Comparison of ENCODE assay signal across 1 cellular context in the genomic region with DNA sequence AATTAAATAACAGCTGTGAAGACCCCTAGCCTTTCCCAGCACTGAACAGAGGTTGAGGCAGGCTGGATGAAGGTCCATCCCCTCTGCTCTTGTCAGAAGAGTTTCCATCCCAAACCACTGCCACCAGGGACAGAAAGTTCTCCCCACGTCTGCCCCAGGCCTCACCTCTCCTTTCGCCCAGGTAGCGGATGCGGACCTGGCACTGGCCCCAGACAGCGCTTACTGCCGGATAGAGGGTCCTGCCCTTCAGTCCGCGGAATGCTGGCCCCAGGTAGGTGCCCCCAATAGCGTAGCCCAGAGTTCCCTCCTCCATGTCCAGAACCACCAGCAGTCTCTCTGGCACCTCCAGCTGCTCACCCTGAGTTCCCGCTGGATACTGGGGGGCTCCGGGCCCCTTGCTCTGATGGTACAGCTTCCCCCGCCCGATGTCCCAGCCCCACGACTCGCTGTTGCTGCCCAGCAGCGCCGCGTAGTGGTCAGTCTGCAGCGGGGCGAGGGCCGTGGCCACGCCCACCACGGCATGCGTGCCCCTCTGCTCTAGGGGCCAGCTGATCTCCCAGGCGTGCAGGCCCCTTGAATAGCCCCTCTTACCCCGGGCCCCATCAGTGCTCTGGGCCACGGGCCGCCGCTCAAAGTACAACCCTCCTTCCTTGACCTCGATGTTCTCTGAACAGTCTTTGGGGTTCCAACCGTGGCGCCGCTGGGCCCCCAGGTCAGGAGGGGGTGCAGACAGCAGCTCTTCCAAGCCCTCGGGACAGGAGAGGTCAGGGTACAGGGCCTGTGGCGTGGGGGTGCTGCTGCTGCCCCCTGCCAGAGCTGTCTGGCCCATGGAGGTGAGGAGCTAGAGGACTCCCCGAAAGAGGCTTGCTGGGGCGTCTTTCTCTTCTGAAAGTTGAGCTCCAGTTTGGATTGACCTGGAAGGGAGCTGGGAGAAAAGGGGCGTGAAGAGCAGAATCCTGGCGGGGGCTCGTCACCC.
A peak's percentile ranks its signal among the peaks of the same experiment; 100 is the strongest.
TF ChIP-seq lines count a peak whose summit lies in the region.

No MANE protein-coding gene starts in this region.

TF ChIP-seq in HepG2, 621 proteins besides CTCF, POLR2A, EP300 and RAD21 (continued from another document and continues in another):
- TF ChIP-seq, protein P1, sequence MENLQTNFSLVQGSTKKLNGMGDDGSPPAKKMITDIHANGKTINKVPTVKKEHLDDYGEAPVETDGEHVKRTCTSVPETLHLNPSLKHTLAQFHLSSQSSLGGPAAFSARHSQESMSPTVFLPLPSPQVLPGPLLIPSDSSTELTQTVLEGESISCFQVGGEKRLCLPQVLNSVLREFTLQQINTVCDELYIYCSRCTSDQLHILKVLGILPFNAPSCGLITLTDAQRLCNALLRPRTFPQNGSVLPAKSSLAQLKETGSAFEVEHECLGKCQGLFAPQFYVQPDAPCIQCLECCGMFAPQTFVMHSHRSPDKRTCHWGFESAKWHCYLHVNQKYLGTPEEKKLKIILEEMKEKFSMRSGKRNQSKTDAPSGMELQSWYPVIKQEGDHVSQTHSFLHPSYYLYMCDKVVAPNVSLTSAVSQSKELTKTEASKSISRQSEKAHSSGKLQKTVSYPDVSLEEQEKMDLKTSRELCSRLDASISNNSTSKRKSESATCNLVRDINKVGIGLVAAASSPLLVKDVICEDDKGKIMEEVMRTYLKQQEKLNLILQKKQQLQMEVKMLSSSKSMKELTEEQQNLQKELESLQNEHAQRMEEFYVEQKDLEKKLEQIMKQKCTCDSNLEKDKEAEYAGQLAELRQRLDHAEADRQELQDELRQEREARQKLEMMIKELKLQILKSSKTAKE (CRISPR knock-in tag; IDR thresholded peaks at IDR 0.05; ENCODE audit: borderline replicate concordance): peak; percentile 82
- TF ChIP-seq, protein P2, sequence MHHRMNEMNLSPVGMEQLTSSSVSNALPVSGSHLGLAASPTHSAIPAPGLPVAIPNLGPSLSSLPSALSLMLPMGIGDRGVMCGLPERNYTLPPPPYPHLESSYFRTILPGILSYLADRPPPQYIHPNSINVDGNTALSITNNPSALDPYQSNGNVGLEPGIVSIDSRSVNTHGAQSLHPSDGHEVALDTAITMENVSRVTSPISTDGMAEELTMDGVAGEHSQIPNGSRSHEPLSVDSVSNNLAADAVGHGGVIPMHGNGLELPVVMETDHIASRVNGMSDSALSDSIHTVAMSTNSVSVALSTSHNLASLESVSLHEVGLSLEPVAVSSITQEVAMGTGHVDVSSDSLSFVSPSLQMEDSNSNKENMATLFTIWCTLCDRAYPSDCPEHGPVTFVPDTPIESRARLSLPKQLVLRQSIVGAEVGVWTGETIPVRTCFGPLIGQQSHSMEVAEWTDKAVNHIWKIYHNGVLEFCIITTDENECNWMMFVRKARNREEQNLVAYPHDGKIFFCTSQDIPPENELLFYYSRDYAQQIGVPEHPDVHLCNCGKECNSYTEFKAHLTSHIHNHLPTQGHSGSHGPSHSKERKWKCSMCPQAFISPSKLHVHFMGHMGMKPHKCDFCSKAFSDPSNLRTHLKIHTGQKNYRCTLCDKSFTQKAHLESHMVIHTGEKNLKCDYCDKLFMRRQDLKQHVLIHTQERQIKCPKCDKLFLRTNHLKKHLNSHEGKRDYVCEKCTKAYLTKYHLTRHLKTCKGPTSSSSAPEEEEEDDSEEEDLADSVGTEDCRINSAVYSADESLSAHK (CRISPR knock-in tag; IDR thresholded peaks at IDR 0.05; ENCODE audit: borderline replicate concordance): no peak
- TF ChIP-seq MXD4 (CRISPR knock-in tag; IDR thresholded peaks at IDR 0.05): peak; percentile 91
- TF ChIP-seq SMC3 (IDR thresholded peaks at IDR 0.05; ENCODE audit: low read length): no peak; the same call in 1 of the 2 replicates
- TF ChIP-seq ZNF326 (CRISPR knock-in tag; IDR thresholded peaks at IDR 0.05; ENCODE audit: borderline replicate concordance): peak; percentile 92
- no peak for TF ChIP-seq RFX3 (CRISPR knock-in tag; IDR thresholded peaks at IDR 0.05)
- peak; percentile 47; the same call in 1 of the 2 replicates for TF ChIP-seq MTA1 (CRISPR knock-in tag; IDR thresholded peaks at IDR 0.05; ENCODE audit: borderline replicate concordance)
- TF ChIP-seq ZSCAN30 (CRISPR knock-in tag; IDR thresholded peaks at IDR 0.05): no peak
- TF ChIP-seq CHCHD3 (CRISPR knock-in tag; IDR thresholded peaks at IDR 0.05): no peak
- no peak for TF ChIP-seq ZFP36L2 (CRISPR knock-in tag; IDR thresholded peaks at IDR 0.05)
- no peak for TF ChIP-seq NFIC (IDR thresholded peaks at IDR 0.05; ENCODE audit: low read length)
- no peak for TF ChIP-seq KAT7 (CRISPR knock-in tag; IDR thresholded peaks at IDR 0.05; ENCODE audit: borderline replicate concordance)
- no peak; the same call in 1 of the 2 replicates for TF ChIP-seq GTF3A (CRISPR knock-in tag; conservative IDR thresholded peaks at IDR 0.05)
- TF ChIP-seq TOPORS (CRISPR knock-in tag; IDR thresholded peaks at IDR 0.05): no peak; the same call in 1 of the 2 replicates
- peak; percentile 83 for TF ChIP-seq HDAC2 (CRISPR knock-in tag; IDR thresholded peaks at IDR 0.05)
- TF ChIP-seq ZSCAN20 (CRISPR knock-in tag; IDR thresholded peaks at IDR 0.05; ENCODE audit: borderline replicate concordance): no peak
- no peak for TF ChIP-seq XBP1 (CRISPR knock-in tag; IDR thresholded peaks at IDR 0.05)
- TF ChIP-seq, protein P3, sequence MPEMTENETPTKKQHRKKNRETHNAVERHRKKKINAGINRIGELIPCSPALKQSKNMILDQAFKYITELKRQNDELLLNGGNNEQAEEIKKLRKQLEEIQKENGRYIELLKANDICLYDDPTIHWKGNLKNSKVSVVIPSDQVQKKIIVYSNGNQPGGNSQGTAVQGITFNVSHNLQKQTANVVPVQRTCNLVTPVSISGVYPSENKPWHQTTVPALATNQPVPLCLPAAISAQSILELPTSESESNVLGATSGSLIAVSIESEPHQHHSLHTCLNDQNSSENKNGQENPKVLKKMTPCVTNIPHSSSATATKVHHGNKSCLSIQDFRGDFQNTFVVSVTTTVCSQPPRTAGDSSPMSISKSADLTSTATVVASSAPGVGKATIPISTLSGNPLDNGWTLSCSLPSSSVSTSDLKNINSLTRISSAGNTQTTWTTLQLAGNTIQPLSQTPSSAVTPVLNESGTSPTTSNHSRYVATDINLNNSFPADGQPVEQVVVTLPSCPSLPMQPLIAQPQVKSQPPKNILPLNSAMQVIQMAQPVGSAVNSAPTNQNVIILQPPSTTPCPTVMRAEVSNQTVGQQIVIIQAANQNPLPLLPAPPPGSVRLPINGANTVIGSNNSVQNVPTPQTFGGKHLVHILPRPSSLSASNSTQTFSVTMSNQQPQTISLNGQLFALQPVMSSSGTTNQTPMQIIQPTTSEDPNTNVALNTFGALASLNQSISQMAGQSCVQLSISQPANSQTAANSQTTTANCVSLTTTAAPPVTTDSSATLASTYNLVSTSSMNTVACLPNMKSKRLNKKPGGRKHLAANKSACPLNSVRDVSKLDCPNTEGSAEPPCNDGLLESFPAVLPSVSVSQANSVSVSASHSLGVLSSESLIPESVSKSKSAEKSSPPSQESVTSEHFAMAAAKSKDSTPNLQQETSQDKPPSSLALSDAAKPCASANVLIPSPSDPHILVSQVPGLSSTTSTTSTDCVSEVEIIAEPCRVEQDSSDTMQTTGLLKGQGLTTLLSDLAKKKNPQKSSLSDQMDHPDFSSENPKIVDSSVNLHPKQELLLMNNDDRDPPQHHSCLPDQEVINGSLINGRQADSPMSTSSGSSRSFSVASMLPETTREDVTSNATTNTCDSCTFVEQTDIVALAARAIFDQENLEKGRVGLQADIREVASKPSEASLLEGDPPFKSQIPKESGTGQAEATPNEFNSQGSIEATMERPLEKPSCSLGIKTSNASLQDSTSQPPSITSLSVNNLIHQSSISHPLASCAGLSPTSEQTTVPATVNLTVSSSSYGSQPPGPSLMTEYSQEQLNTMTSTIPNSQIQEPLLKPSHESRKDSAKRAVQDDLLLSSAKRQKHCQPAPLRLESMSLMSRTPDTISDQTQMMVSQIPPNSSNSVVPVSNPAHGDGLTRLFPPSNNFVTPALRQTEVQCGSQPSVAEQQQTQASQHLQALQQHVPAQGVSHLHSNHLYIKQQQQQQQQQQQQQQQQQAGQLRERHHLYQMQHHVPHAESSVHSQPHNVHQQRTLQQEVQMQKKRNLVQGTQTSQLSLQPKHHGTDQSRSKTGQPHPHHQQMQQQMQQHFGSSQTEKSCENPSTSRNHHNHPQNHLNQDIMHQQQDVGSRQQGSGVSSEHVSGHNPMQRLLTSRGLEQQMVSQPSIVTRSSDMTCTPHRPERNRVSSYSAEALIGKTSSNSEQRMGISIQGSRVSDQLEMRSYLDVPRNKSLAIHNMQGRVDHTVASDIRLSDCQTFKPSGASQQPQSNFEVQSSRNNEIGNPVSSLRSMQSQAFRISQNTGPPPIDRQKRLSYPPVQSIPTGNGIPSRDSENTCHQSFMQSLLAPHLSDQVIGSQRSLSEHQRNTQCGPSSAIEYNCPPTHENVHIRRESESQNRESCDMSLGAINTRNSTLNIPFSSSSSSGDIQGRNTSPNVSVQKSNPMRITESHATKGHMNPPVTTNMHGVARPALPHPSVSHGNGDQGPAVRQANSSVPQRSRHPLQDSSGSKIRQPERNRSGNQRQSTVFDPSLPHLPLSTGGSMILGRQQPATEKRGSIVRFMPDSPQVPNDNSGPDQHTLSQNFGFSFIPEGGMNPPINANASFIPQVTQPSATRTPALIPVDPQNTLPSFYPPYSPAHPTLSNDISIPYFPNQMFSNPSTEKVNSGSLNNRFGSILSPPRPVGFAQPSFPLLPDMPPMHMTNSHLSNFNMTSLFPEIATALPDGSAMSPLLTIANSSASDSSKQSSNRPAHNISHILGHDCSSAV (CRISPR knock-in tag; IDR thresholded peaks at IDR 0.05; ENCODE audit: borderline replicate concordance): no peak
- TF ChIP-seq, protein P4, sequence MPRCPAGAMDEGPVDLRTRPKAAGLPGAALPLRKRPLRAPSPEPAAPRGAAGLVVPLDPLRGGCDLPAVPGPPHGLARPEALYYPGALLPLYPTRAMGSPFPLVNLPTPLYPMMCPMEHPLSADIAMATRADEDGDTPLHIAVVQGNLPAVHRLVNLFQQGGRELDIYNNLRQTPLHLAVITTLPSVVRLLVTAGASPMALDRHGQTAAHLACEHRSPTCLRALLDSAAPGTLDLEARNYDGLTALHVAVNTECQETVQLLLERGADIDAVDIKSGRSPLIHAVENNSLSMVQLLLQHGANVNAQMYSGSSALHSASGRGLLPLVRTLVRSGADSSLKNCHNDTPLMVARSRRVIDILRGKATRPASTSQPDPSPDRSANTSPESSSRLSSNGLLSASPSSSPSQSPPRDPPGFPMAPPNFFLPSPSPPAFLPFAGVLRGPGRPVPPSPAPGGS (CRISPR knock-in tag; IDR thresholded peaks at IDR 0.05): peak; percentile 4; the same call in 1 of the 2 replicates
- TF ChIP-seq KMT2B (CRISPR knock-in tag; IDR thresholded peaks at IDR 0.05): no peak; the same call in 1 of the 2 replicates
- TF ChIP-seq HOXA5 (CRISPR knock-in tag; IDR thresholded peaks at IDR 0.05): 0 out of 2 replicates have a peak, but pooled peaks have one; percentile 54
- TF ChIP-seq, protein P5, sequence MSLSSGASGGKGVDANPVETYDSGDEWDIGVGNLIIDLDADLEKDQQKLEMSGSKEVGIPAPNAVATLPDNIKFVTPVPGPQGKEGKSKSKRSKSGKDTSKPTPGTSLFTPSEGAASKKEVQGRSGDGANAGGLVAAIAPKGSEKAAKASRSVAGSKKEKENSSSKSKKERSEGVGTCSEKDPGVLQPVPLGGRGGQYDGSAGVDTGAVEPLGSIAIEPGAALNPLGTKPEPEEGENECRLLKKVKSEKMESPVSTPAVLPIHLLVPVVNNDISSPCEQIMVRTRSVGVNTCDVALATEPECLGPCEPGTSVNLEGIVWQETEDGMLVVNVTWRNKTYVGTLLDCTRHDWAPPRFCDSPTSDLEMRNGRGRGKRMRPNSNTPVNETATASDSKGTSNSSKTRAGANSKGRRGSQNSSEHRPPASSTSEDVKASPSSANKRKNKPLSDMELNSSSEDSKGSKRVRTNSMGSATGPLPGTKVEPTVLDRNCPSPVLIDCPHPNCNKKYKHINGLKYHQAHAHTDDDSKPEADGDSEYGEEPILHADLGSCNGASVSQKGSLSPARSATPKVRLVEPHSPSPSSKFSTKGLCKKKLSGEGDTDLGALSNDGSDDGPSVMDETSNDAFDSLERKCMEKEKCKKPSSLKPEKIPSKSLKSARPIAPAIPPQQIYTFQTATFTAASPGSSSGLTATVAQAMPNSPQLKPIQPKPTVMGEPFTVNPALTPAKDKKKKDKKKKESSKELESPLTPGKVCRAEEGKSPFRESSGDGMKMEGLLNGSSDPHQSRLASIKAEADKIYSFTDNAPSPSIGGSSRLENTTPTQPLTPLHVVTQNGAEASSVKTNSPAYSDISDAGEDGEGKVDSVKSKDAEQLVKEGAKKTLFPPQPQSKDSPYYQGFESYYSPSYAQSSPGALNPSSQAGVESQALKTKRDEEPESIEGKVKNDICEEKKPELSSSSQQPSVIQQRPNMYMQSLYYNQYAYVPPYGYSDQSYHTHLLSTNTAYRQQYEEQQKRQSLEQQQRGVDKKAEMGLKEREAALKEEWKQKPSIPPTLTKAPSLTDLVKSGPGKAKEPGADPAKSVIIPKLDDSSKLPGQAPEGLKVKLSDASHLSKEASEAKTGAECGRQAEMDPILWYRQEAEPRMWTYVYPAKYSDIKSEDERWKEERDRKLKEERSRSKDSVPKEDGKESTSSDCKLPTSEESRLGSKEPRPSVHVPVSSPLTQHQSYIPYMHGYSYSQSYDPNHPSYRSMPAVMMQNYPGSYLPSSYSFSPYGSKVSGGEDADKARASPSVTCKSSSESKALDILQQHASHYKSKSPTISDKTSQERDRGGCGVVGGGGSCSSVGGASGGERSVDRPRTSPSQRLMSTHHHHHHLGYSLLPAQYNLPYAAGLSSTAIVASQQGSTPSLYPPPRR (CRISPR knock-in tag; IDR thresholded peaks at IDR 0.05; ENCODE audit: borderline replicate concordance): peak; percentile 57
- TF ChIP-seq SMAD3 (CRISPR knock-in tag; IDR thresholded peaks at IDR 0.05): no peak
- TF ChIP-seq, protein P6, sequence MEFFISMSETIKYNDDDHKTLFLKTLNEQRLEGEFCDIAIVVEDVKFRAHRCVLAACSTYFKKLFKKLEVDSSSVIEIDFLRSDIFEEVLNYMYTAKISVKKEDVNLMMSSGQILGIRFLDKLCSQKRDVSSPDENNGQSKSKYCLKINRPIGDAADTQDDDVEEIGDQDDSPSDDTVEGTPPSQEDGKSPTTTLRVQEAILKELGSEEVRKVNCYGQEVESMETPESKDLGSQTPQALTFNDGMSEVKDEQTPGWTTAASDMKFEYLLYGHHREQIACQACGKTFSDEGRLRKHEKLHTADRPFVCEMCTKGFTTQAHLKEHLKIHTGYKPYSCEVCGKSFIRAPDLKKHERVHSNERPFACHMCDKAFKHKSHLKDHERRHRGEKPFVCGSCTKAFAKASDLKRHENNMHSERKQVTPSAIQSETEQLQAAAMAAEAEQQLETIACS (CRISPR knock-in tag; IDR thresholded peaks at IDR 0.05): peak; percentile 11; the same call in 1 of the 2 replicates
- TF ChIP-seq, protein P7, sequence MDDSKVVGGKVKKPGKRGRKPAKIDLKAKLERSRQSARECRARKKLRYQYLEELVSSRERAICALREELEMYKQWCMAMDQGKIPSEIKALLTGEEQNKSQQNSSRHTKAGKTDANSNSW (CRISPR knock-in tag; IDR thresholded peaks at IDR 0.05; ENCODE audit: borderline replicate concordance): no peak
- no peak for TF ChIP-seq RFXANK (CRISPR knock-in tag; IDR thresholded peaks at IDR 0.05)
- no peak for TF ChIP-seq RNF2 (conservative IDR thresholded peaks at IDR 0.05; ENCODE audit: low read depth)
- TF ChIP-seq ZNF652 (CRISPR knock-in tag; IDR thresholded peaks at IDR 0.05; ENCODE audit: borderline replicate concordance, low read depth): peak; percentile 79
- TF ChIP-seq ZNF782 (CRISPR knock-in tag; IDR thresholded peaks at IDR 0.05; ENCODE audit: borderline replicate concordance): no peak
